ENCODE assay signal across 7 cellular contexts in genomic region chr9:121291536-121291935, GRCh38. TPM values are rescaled to one million over a fixed set of nuclear protein-coding genes. Genes with fewer than 3 reads are reported as not detected.
DNase-seq lines count a peak whose midpoint lies in the region; ATAC-seq and TF ChIP-seq lines count a peak whose summit lies in the region.
"Not testable (repeated sequence)": the region's sequence is repeated elsewhere in the genome, so short reads cannot be mapped to it uniquely, and the experiment has no call there.

No MANE protein-coding gene starts in this region.

- H3K4me3 ChIP-seq in ascending aorta; endodermal cell (ENCODE audit: low read length); heart right ventricle; subcutaneous abdominal adipose tissue (ENCODE audit: low read depth in 1 of 5, low read length in 5 of 5); tibial nerve: not testable (repeated sequence)

- not testable (repeated sequence) for H3K9me3 ChIP-seq in ascending aorta; endodermal cell (ENCODE audit: control insufficient read depth, low read length); heart right ventricle; subcutaneous abdominal adipose tissue (ENCODE audit: control insufficient read depth in 5 of 5, low read length in 5 of 5); tibial nerve

- H3K9me3 Mint-ChIP-seq in endodermal cell, mesothelial cell of epicardium: not testable (repeated sequence)

- TF ChIP-seq POLR2A in tibial nerve (IDR thresholded peaks at IDR 0.05): not testable (repeated sequence)

- not testable (repeated sequence) for TF ChIP-seq CTCF in ascending aorta (IDR thresholded peaks at IDR 0.05); endodermal cell (conservative IDR thresholded peaks at IDR 0.05); heart right ventricle (IDR thresholded peaks at IDR 0.05); mesothelial cell of epicardium (IDR thresholded peaks at IDR 0.05; ENCODE audit: unreplicated experiment); tibial nerve (IDR thresholded peaks at IDR 0.05)

- intact Hi-C loops in ascending aorta (cut with DNase I); heart right ventricle (cut with DNase I); sciatic nerve (cut with DNase I): not testable (repeated sequence)

- peaks cover 12 to 19% of the 10 kb centered on the region in 2 donors for H3K36me3 ChIP-seq in ascending aorta
- H3K36me3 ChIP-seq in endodermal cell (ENCODE audit: control insufficient read depth, insufficient read depth, low read length); heart right ventricle; subcutaneous abdominal adipose tissue (ENCODE audit: control insufficient read depth in 5 of 5, insufficient read depth in 5 of 5, low read length in 5 of 5); tibial nerve: not testable (repeated sequence)

- 91 to 93% methylated on average over 3 to 4 of the region's 4 CpGs for WGBS in endodermal cell (ENCODE audit: insufficient coverage in 1 of 2, insufficient read length in 1 of 2), 2 experiments
- WGBS in heart right ventricle, 2 donors: 81 to 96% methylated on average over 4 of the region's 4 CpGs
- 72 to 91% methylated on average over 4 of the region's 4 CpGs for WGBS in tibial nerve, 2 donors

- ATAC-seq in heart right ventricle, sciatic nerve: not testable (repeated sequence)

- H3K27ac Mint-ChIP-seq in endodermal cell: not testable (repeated sequence)
- peak overlapping the region; percentile 6 for H3K27ac Mint-ChIP-seq in mesothelial cell of epicardium

- peaks cover 34% of the 10 kb centered on the region for H3K4me1 Mint-ChIP-seq in endodermal cell
- H3K4me1 Mint-ChIP-seq in mesothelial cell of epicardium: peaks cover 36% of the 10 kb centered on the region

- H3K27me3 Mint-ChIP-seq in endodermal cell (ENCODE audit: insufficient read depth); mesothelial cell of epicardium (ENCODE audit: low read depth): not testable (repeated sequence)

- not testable (repeated sequence) for TF ChIP-seq EP300 in tibial nerve (IDR thresholded peaks at IDR 0.05)

- not testable (repeated sequence) for H3K4me3 Mint-ChIP-seq in endodermal cell, mesothelial cell of epicardium

- H3K9ac ChIP-seq in endodermal cell (ENCODE audit: extremely low read depth, low read length, poor library complexity, severe bottlenecking); subcutaneous abdominal adipose tissue (ENCODE audit: low read length in 5 of 5): not testable (repeated sequence)

- not testable (repeated sequence) for H3K27me3 ChIP-seq in ascending aorta; endodermal cell (ENCODE audit: control insufficient read depth, insufficient read depth, low read length, poor library complexity, severe bottlenecking); heart right ventricle; subcutaneous abdominal adipose tissue (ENCODE audit: control insufficient read depth in 5 of 5, insufficient read depth in 4 of 5, low read length in 5 of 5); tibial nerve

- not testable (repeated sequence) for H3K36me3 Mint-ChIP-seq in endodermal cell (ENCODE audit: low read depth); mesothelial cell of epicardium

- peaks cover 49 to 89% of the 10 kb centered on the region in 2 donors for H3K4me1 ChIP-seq in ascending aorta
- peaks cover 22% of the 10 kb centered on the region for H3K4me1 ChIP-seq in endodermal cell (ENCODE audit: control insufficient read depth, insufficient read depth, low read length)
- peaks cover 53 to 100% (median 91%) of the 10 kb centered on the region in 9 donors for H3K4me1 ChIP-seq in heart right ventricle
- H3K4me1 ChIP-seq in subcutaneous abdominal adipose tissue (ENCODE audit: control insufficient read depth in 5 of 5, insufficient read depth in 5 of 5, low read length in 5 of 5): peaks cover 47 to 82% (median 79%) of the 10 kb centered on the region in 5 donors
- peaks cover 21 to 98% (median 78%) of the 10 kb centered on the region in 4 donors for H3K4me1 ChIP-seq in tibial nerve

- DNase-seq in ascending aorta (ENCODE audit: low spot score in 2 of 2); heart right ventricle; mesothelial cell of epicardium (ENCODE audit: low spot score in 2 of 2, unreplicated experiment in 2 of 2); tibial nerve (ENCODE audit: low spot score in 2 of 2): not testable (repeated sequence)
- DNase-seq in endodermal cell: peak; percentile 18
- peak; percentile 22 for DNase-seq in sciatic nerve (ENCODE audit: low spot score)

- H3K27ac ChIP-seq in ascending aorta (peak overlapping the region; percentile 92 to 99), heart right ventricle (peak overlapping the region in 6 of 10 donors; percentile 26 to 100 (median 94)), subcutaneous abdominal adipose tissue (ENCODE audit: low read depth, low read length) (peak overlapping the region; percentile 98), tibial nerve (peak overlapping the region; percentile 87 to 99 (median 94))
- not testable (repeated sequence) for H3K27ac ChIP-seq in endodermal cell (ENCODE audit: low read depth, low read length)

RNA-seq across cellular contexts. Expression of gene GSN, which starts 23.6 kb away (rescaled TPM):
- total RNA-seq in ascending aorta: 3,012 TPM
- total RNA-seq in endodermal cell: 10 to 100 TPM; 57.0 to 77.2 TPM
- polyA plus RNA-seq in endodermal cell (2013, experiment 1 of 2): 64.8 TPM
- polyA plus RNA-seq in endodermal cell (2013, experiment 2 of 2): 76.0 TPM
- 100 to 1,000 TPM; 532 to 861 (median 668) TPM for total RNA-seq in heart right ventricle
- polyA plus RNA-seq in heart right ventricle: 100 to 1,000 TPM; 360 to 823 TPM
- 106 to 114 TPM (median 109 TPM) in 3 replicates for total RNA-seq in mesothelial cell of epicardium
- total RNA-seq in sciatic nerve: 1,757 TPM
- 1,000 to 10,000 TPM; 1,899 to 6,678 (median 4,539) TPM for total RNA-seq in tibial nerve
